13 cellular contexts compared by ENCODE assay signal in genomic region chr5:140570488-140570887, GRCh38. TPM values are rescaled to one million over a fixed set of nuclear protein-coding genes. Genes with fewer than 3 reads are reported as not detected.
DNase-seq lines count a peak whose midpoint lies in the region; ATAC-seq and TF ChIP-seq lines count a peak whose summit lies in the region.
"Had no signal": no experiment of that assay in that cellular context is flagged by ENCODE, and none has a peak within 500 bp of the region (broad histone marks: within the 10 kb centered on the region; RNA-seq: fewer than 3 reads in every experiment).

No MANE protein-coding gene starts in this region.

- no peak overlapping the region for H3K14ac ChIP-seq in H9 (ENCODE audit: insufficient read depth, low read length)

- H4K5ac ChIP-seq in H9 (ENCODE audit: insufficient read length, low read depth, low read length), result no peak overlapping the region

- H3K79me1 ChIP-seq in H9 (ENCODE audit: insufficient read depth, low read depth, low read length, poor library complexity, severe bottlenecking), result no peaks in the 10 kb centered on the region

- no peak overlapping the region for H3K27ac ChIP-seq in H9 (ENCODE audit: insufficient read length, low read depth, low read length)

- H2BK20ac ChIP-seq in H9 (ENCODE audit: low read depth, low read length, poor library complexity, severe bottlenecking), result no peak overlapping the region

- H4K8ac ChIP-seq in H9 (replicated peaks; ENCODE audit: insufficient read length, low read depth, low read length), result no peak overlapping the region

- no peaks in the 10 kb centered on the region for H4K20me1 ChIP-seq in H9 (ENCODE audit: control insufficient read depth, insufficient read depth, insufficient read length)

- ATAC-seq in stimulated activated naive CD8-positive, alpha-beta T cell treated with anti-CD3 and anti-CD28 coated beads, Interleukin-15, amount 100 ng/mL, for 72 hours, result no peak
- ATAC-seq in stimulated activated naive CD8-positive, alpha-beta T cell treated with anti-CD3 and anti-CD28 coated beads, Interleukin-15, Interleukin-2, amounts not matched to agents 100 U/mL and 50 U/mL, for 24 hours, result no peak
- ATAC-seq in naive thymus-derived CD8-positive, alpha-beta T cell, result no peak
- ATAC-seq in GM18498 (IDR thresholded peaks at IDR 0.05; ENCODE audit: unreplicated experiment), result no peak
- ATAC-seq: SK-N-SH treated with all-trans-retinoic acid at 6 μM for 48 hours had no signal

- no peak overlapping the region for H3K9ac ChIP-seq in H9 (ENCODE audit: extremely low read depth, insufficient read length, low read length)

- H2AK5ac ChIP-seq in H9 (ENCODE audit: insufficient read length, low read length), result no peak overlapping the region

- H4K91ac ChIP-seq in H9 (ENCODE audit: insufficient read length, low read depth, low read length), result no peak overlapping the region

- no peak overlapping the region for H3K4me2 ChIP-seq in H9 (ENCODE audit: insufficient read depth, insufficient read length, low read length)

- peak overlapping the region; percentile 59 to 93 for H3K27ac Mint-ChIP-seq in stimulated activated naive CD8-positive, alpha-beta T cell treated with anti-CD3 and anti-CD28 coated beads, Interleukin-15, amount 100 ng/mL, for 72 hours
- H3K27ac Mint-ChIP-seq in activated naive CD8-positive, alpha-beta T cell treated with anti-CD3 and anti-CD28 coated beads for 36 hours, result peak overlapping the region; percentile 94
- H3K27ac Mint-ChIP-seq in naive thymus-derived CD8-positive, alpha-beta T cell, result peak overlapping the region in 9 of 10 donors; percentile 96 to 99 (median 97)
- H3K27ac Mint-ChIP-seq in H9, result no peak overlapping the region

- no peak overlapping the region for H3K23ac ChIP-seq in H9 (ENCODE audit: insufficient read length, low read depth, low read length)

- POLR2A ChIA-PET in naive thymus-derived CD8-positive, alpha-beta T cell (lab: Charles Lee), result interaction anchor here (1.1 to 1.2 kb wide), 2 partner anchors 18 to 22 kb away, joined by 3 to 4 read pairs; no protein-coding TSS in a partner anchor

- no peaks in the 10 kb centered on the region for H3K9me3 ChIP-seq in H9 (ENCODE audit: control insufficient read depth, low read depth, low read length)
- H3K9me3 ChIP-seq: ovary had no signal

- no peak overlapping the region for H2BK12ac ChIP-seq in H9 (ENCODE audit: insufficient read length, low read depth, low read length)

- H3K9me3 Mint-ChIP-seq in stimulated activated naive CD8-positive, alpha-beta T cell treated with anti-CD3 and anti-CD28 coated beads, Interleukin-15, amount 100 ng/mL, for 72 hours, result no peaks in the 10 kb centered on the region
- H3K9me3 Mint-ChIP-seq in activated naive CD8-positive, alpha-beta T cell treated with anti-CD3 and anti-CD28 coated beads for 36 hours, result no peaks in the 10 kb centered on the region
- H3K9me3 Mint-ChIP-seq in naive thymus-derived CD8-positive, alpha-beta T cell, result no peaks in the 10 kb centered on the region
- no peaks in the 10 kb centered on the region for H3K9me3 Mint-ChIP-seq in H9

- H3K79me2 ChIP-seq in H9 (ENCODE audit: insufficient read depth, low read length), result no peaks in the 10 kb centered on the region

- DNase-seq in stimulated activated naive CD8-positive, alpha-beta T cell treated with anti-CD3 and anti-CD28 coated beads, Interleukin-15, amount 100 ng/mL, for 72 hours, result no peak
- no peak for DNase-seq in stimulated activated naive CD8-positive, alpha-beta T cell treated with anti-CD3 and anti-CD28 coated beads, Interleukin-15, Interleukin-2, amounts not matched to agents 100 U/mL and 50 U/mL, for 24 hours
- DNase-seq in activated naive CD8-positive, alpha-beta T cell treated with anti-CD3 and anti-CD28 coated beads for 36 hours, result no peak
- no peak for DNase-seq in naive thymus-derived CD8-positive, alpha-beta T cell
- no peak for DNase-seq in NCI-H1417 treated with DMSO at 0.1 percent for 48 hours (lab: John Stamatoyannopoulos, UW)
- DNase-seq in H9, result no peak
- DNase-seq: activated T-cell treated with anti-CD3 and anti-CD28 coated beads for 4 hours; effector CD4-positive, alpha-beta T cell; NCI-H146; NCI-H446 treated with DMSO at 0.1 percent for 48 hours had no signal

- no peaks in the 10 kb centered on the region for H3K23me2 ChIP-seq in H9 (ENCODE audit: insufficient read length, low read depth, low read length, poor library complexity, severe bottlenecking)

- H3K4me3 Mint-ChIP-seq in stimulated activated naive CD8-positive, alpha-beta T cell treated with anti-CD3 and anti-CD28 coated beads, Interleukin-15, amount 100 ng/mL, for 72 hours, result no peak overlapping the region
- H3K4me3 Mint-ChIP-seq in activated naive CD8-positive, alpha-beta T cell treated with anti-CD3 and anti-CD28 coated beads for 36 hours, result no peak overlapping the region
- peak overlapping the region in 4 of 10 donors; percentile 15 to 72 (median 47) for H3K4me3 Mint-ChIP-seq in naive thymus-derived CD8-positive, alpha-beta T cell
- H3K4me3 Mint-ChIP-seq in H9, result no peak overlapping the region

- H3K4me1 ChIP-seq in H9 (ENCODE audit: insufficient read depth, low read length), result 0 out of 2 replicates have a peak, but pooled peaks cover 2% of the 10 kb centered on the region

- H2BK120ac ChIP-seq in H9 (ENCODE audit: low read depth, low read length, poor library complexity, severe bottlenecking), result no peak overlapping the region

- H3K27me3 ChIP-seq in H9 (ENCODE audit: insufficient read depth, low read length), result no peaks in the 10 kb centered on the region
- H3K27me3 ChIP-seq: ovary had no signal

- H3K4me1 Mint-ChIP-seq in stimulated activated naive CD8-positive, alpha-beta T cell treated with anti-CD3 and anti-CD28 coated beads, Interleukin-15, amount 100 ng/mL, for 72 hours, result peaks cover 49% of the 10 kb centered on the region
- peaks cover 32% of the 10 kb centered on the region for H3K4me1 Mint-ChIP-seq in activated naive CD8-positive, alpha-beta T cell treated with anti-CD3 and anti-CD28 coated beads for 36 hours
- peaks cover 30 to 49% (median 49%) of the 10 kb centered on the region in 4 donors for H3K4me1 Mint-ChIP-seq in naive thymus-derived CD8-positive, alpha-beta T cell
- H3K4me1 Mint-ChIP-seq in H9, result peaks cover 5 to 6% of the 10 kb centered on the region in 2 experiments; a peak in 3 of 4 replicates

- H2BK15ac ChIP-seq in H9 (ENCODE audit: low read depth, low read length), result no peak overlapping the region

- TF ChIP-seq CTCF in H9 (conservative IDR thresholded peaks at IDR 0.05), result no peak

- no peak overlapping the region for H3K4ac ChIP-seq in H9 (ENCODE audit: low read depth, low read length)

- WGBS in H9 (ENCODE audit: extremely low coverage, insufficient read length, low lambda C conversion rate), result no CpG with 5 or more reads among the region's 1 CpG

- H3K56ac ChIP-seq in H9 (ENCODE audit: insufficient read length, low read depth, low read length), result no peak overlapping the region

- H3K36me3 Mint-ChIP-seq in activated naive CD8-positive, alpha-beta T cell treated with anti-CD3 and anti-CD28 coated beads for 36 hours, result peaks cover 23% of the 10 kb centered on the region
- H3K36me3 Mint-ChIP-seq in naive thymus-derived CD8-positive, alpha-beta T cell, result peaks cover 0 to 25% (median 10%) of the 10 kb centered on the region in 3 donors
- peaks cover 7 to 27% (median 22%) of the 10 kb centered on the region in 3 experiments for H3K36me3 Mint-ChIP-seq in H9 (ENCODE audit: insufficient read depth in 1 of 3, low read depth in 3 of 3)

- H2BK5ac ChIP-seq in H9 (ENCODE audit: insufficient read length, low read length), result no peak overlapping the region

- no peak overlapping the region for H3K18ac ChIP-seq in H9 (ENCODE audit: insufficient read length, low read depth, low read length)

- H3T11ph ChIP-seq in H9 (ENCODE audit: low read length), result no peak overlapping the region

- no peak overlapping the region for H2AFZ ChIP-seq in H9 (ENCODE audit: low read length)

- H3K27me3 Mint-ChIP-seq in stimulated activated naive CD8-positive, alpha-beta T cell treated with anti-CD3 and anti-CD28 coated beads, Interleukin-15, amount 100 ng/mL, for 72 hours, result no peaks in the 10 kb centered on the region
- H3K27me3 Mint-ChIP-seq in activated naive CD8-positive, alpha-beta T cell treated with anti-CD3 and anti-CD28 coated beads for 36 hours, result no peaks in the 10 kb centered on the region
- H3K27me3 Mint-ChIP-seq in naive thymus-derived CD8-positive, alpha-beta T cell, result no peaks in the 10 kb centered on the region
- no peaks in the 10 kb centered on the region for H3K27me3 Mint-ChIP-seq in H9 (ENCODE audit: low read depth)

RNA-seq across cellular contexts. Expression of gene SLC35A4, which starts 5.9 kb away (rescaled TPM):
- 100 to 1,000 TPM in 1 of 2 experiments, 10 to 100 TPM in 1; 97.4 to 100 TPM for total RNA-seq in activated naive CD8-positive, alpha-beta T cell treated with anti-CD3 and anti-CD28 coated beads for 36 hours
- total RNA-seq in naive thymus-derived CD8-positive, alpha-beta T cell, result 10 to 100 TPM; 53.6 to 58.3 TPM
- 100 to 1,000 TPM in 2 of 3 donors, 10 to 100 TPM in 1; 92.8 to 142 (median 113) TPM for polyA plus RNA-seq in naive thymus-derived CD8-positive, alpha-beta T cell
- 92.0 and 92.3 TPM in 2 replicates for total RNA-seq in H9 (2021)

RNA-seq across cellular contexts. Expression of gene APBB3, which starts 6.1 kb away (rescaled TPM):
- total RNA-seq in activated naive CD8-positive, alpha-beta T cell treated with anti-CD3 and anti-CD28 coated beads for 36 hours, result 10 to 100 TPM; 17.5 to 17.8 TPM
- total RNA-seq in naive thymus-derived CD8-positive, alpha-beta T cell, result 10 to 100 TPM; 75.6 to 77.5 TPM
- 1 to 10 TPM; 2.5 to 4.6 (median 3.7) TPM for polyA plus RNA-seq in naive thymus-derived CD8-positive, alpha-beta T cell
- 23.8 and 23.9 TPM in 2 replicates for total RNA-seq in H9 (2021)

RNA-seq across cellular contexts. Expression of gene SRA1, which starts 13.2 kb away (rescaled TPM):
- 10 to 100 TPM; 54.6 to 60.6 TPM for total RNA-seq in activated naive CD8-positive, alpha-beta T cell treated with anti-CD3 and anti-CD28 coated beads for 36 hours
- total RNA-seq in naive thymus-derived CD8-positive, alpha-beta T cell, result 10 to 100 TPM; 27.8 to 28.3 TPM
- 10 to 100 TPM; 26.7 to 37.5 (median 37.1) TPM for polyA plus RNA-seq in naive thymus-derived CD8-positive, alpha-beta T cell
- 49.3 and 54.0 TPM in 2 replicates for total RNA-seq in H9 (2021)

RNA-seq across cellular contexts. Expression of gene EIF4EBP3, which starts 23.0 kb away (rescaled TPM):
- total RNA-seq in activated naive CD8-positive, alpha-beta T cell treated with anti-CD3 and anti-CD28 coated beads for 36 hours, result 10 to 100 TPM; 13.9 to 15.5 TPM
- total RNA-seq in naive thymus-derived CD8-positive, alpha-beta T cell, result 10 to 100 TPM; 24.5 to 27.3 TPM
- 10 to 100 TPM; 50.4 to 79.6 (median 71.5) TPM for polyA plus RNA-seq in naive thymus-derived CD8-positive, alpha-beta T cell
- 7.7 and 10.1 TPM in 2 replicates for total RNA-seq in H9 (2021)

Comparison
In these comparisons a context has a peak if more than half of its experiments do, and no peak if none do; other contexts are left out.
1. H3K27ac Mint-ChIP-seq: peak in stimulated activated naive CD8-positive, alpha-beta T cell treated with anti-CD3 and anti-CD28 coated beads, Interleukin-15, amount 100 ng/mL, for 72 hours (2 of 2), activated naive CD8-positive, alpha-beta T cell treated with anti-CD3 and anti-CD28 coated beads for 36 hours (single experiment) and naive thymus-derived CD8-positive, alpha-beta T cell (9 of 10); none in H9 (0 of 3).